In the genomic region with DNA sequence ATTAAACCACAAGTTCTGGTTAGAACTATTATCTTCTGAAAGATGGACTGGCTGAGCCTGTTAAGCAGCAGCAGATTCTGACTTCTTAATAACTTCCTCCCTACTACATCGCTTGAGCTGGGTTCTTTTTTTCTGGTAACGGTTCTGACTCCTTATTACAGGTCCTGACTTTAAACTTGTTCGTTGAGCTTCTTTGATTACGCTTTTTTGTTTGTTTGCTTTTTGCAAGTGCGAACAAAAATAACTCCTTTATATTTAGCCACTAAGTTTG, we compare ENCODE assay signal across 8 cellular contexts. TPM values are rescaled to one million over a fixed set of nuclear protein-coding genes. Genes with fewer than 3 reads are reported as not detected.
A peak's percentile ranks its signal among the peaks of the same experiment; 100 is the strongest.
DNase-seq lines count a peak whose midpoint lies in the region; ATAC-seq, FAIRE-seq and TF ChIP-seq lines count a peak whose summit lies in the region.

No MANE protein-coding gene starts in this region.

- TF ChIP-seq POLR2A in GM12891 (IDR thresholded peaks at IDR 0.05; ENCODE audit: low read depth, low read length) (no peak), sigmoid colon (IDR thresholded peaks at IDR 0.05) (no peak)

- no peak for ATAC-seq in HG03469 (IDR thresholded peaks at IDR 0.05; ENCODE audit: unreplicated experiment)
- no peak for ATAC-seq in HG03196 (IDR thresholded peaks at IDR 0.05; ENCODE audit: unreplicated experiment)

- no peak for TF ChIP-seq CTCF in sigmoid colon (IDR thresholded peaks at IDR 0.05)

- intact Hi-C loops in sigmoid colon (cut with DNase I), result loop anchor here (2.0 to 5.0 kb wide), 2 partner anchors 78 to 105 kb away; a partner anchor contains a TSS

- H3K4me1 ChIP-seq in SJCRH30 (peaks cover 4% of the 10 kb centered on the region), sigmoid colon (peaks cover 0 to 29% (median 20%) of the 10 kb centered on the region in 4 donors)

- no peak overlapping the region for H3K27ac ChIP-seq in SJCRH30
- H3K27ac ChIP-seq in sigmoid colon, result peak overlapping the region; percentile 94 to 98 (median 96)

- H3K4me3 ChIP-seq in SJCRH30 (peak overlapping the region; percentile 95), sigmoid colon (peak overlapping the region; percentile 72 to 97 (median 92))

- no peaks in the 10 kb centered on the region for H3K9me3 ChIP-seq in SJCRH30 (replicated peaks)
- H3K9me3 ChIP-seq in sigmoid colon, result no peaks in the 10 kb centered on the region

- no peaks in the 10 kb centered on the region for H3K36me3 ChIP-seq in SJCRH30
- no peaks in the 10 kb centered on the region for H3K36me3 ChIP-seq in sigmoid colon

- no peak for FAIRE-seq in GM12891 (lab: Jason Lieb, UNC)

- no peak for TF ChIP-seq EP300 in sigmoid colon (IDR thresholded peaks at IDR 0.05)

- H3K27me3 ChIP-seq in SJCRH30 (no peaks in the 10 kb centered on the region), sigmoid colon (no peaks in the 10 kb centered on the region)

- DNase-seq in GM12891 (ENCODE audit: insufficient read length, low spot score), result no peak
- no peak for DNase-seq in SJCRH30
- peak; percentile 47 for DNase-seq in fibroblast of peridontal ligament (ENCODE audit: extremely low read depth)
- DNase-seq in sigmoid colon, result no peak
- DNase-seq in UCSD-AML1 (lab: John Stamatoyannopoulos, UW; ENCODE audit: unreplicated experiment), result no peak
- DNase-seq in CD1c-positive myeloid dendritic cell (ENCODE audit: extremely low spot score), result no peak

- WGBS in sigmoid colon, 2 donors, result 1 to 3% methylated on average over 5 of the region's 5 CpGs

TF ChIP-seq in GM12891, 5 proteins besides CTCF, POLR2A, EP300 and RAD21:
- TF ChIP-seq POLR2AphosphoS5 (IDR thresholded peaks at IDR 0.05; ENCODE audit: low read depth, low read length), result no peak
- TF ChIP-seq SPI1 (IDR thresholded peaks at IDR 0.05; ENCODE audit: low read depth, low read length), result peak; percentile 37; the same call in 1 of the 2 replicates

RNA-seq across cellular contexts. Expression of a gene that starts 1.1 kb away (rescaled TPM):
- 4.4 TPM for polyA plus RNA-seq in GM12891 (2012; ENCODE audit: low read depth, missing spikeins)
- 11.8 and 12.9 TPM in 2 replicates for total RNA-seq in SJCRH30 (2014; rRNA removed; shearing (Covaris generic))
- total RNA-seq in sigmoid colon, result 10 to 100 TPM; 11.8 to 17.7 (median 13.1) TPM
- polyA plus RNA-seq in sigmoid colon, result 1 to 10 TPM; 1.8 to 8.6 (median 3.7) TPM

RNA-seq across cellular contexts. Expression of a gene that starts 22.0 kb away (rescaled TPM):
- polyA plus RNA-seq in GM12891 (2012; ENCODE audit: low read depth, missing spikeins), result not detected
- not detected in 2 replicates for total RNA-seq in SJCRH30 (2014; rRNA removed; shearing (Covaris generic))
- 1 to 10 TPM in 1 of 4 donors, not detected in 3; 1.8 TPM for total RNA-seq in sigmoid colon
- polyA plus RNA-seq in sigmoid colon, result 10 to 100 TPM; 25.8 to 48.1 (median 37.7) TPM

RNA-seq across cellular contexts. Expression of a gene that starts 38.7 kb away (rescaled TPM):
- polyA plus RNA-seq in GM12891 (2012; ENCODE audit: low read depth, missing spikeins), result 8.2 TPM
- total RNA-seq in SJCRH30 (2014; rRNA removed; shearing (Covaris generic)), result 0.24 and 0.25 TPM in 2 replicates
- 10 to 100 TPM; 10.7 to 21.9 (median 12.6) TPM for total RNA-seq in sigmoid colon
- 1 to 10 TPM; 3.9 to 9.3 (median 4.2) TPM for polyA plus RNA-seq in sigmoid colon

RNA-seq across cellular contexts. Expression of a gene that starts 58.4 kb away (rescaled TPM):
- not detected for polyA plus RNA-seq in GM12891 (2012; ENCODE audit: low read depth, missing spikeins)
- 0.08 TPM in 1 of 2 replicates, not detected in the other for total RNA-seq in SJCRH30 (2014; rRNA removed; shearing (Covaris generic))
- total RNA-seq in sigmoid colon, result under 1 TPM in 3 of 4 donors, not detected in 1; under 0.01 to 0.55 (median 0.27) TPM
- under 1 TPM in 2 of 3 donors, not detected in 1; under 0.01 to 0.26 TPM for polyA plus RNA-seq in sigmoid colon
